32 cellular contexts compared by ENCODE assay signal in genomic region chr13:26951581-26952177, GRCh38.
DNase-seq lines count a peak whose midpoint lies in the region; ATAC-seq and TF ChIP-seq lines count a peak whose summit lies in the region.
"Had no signal": no experiment of that assay in that cellular context is flagged by ENCODE, and none has a peak within 500 bp of the region (broad histone marks: within the 10 kb centered on the region; RNA-seq: fewer than 3 reads in every experiment).

No MANE protein-coding gene starts in this region.

- H3K27ac ChIP-seq in heart left ventricle: peak overlapping the region in 1 of 12 donors; percentile 22
- H3K27ac ChIP-seq in aorta (ENCODE audit: low read depth in 1 of 2, low read length in 2 of 2): no peak overlapping the region
- H3K27ac ChIP-seq: brain microvascular endothelial cell, KMS-11, suprapubic skin, uterus had no signal

- no peaks in the 10 kb centered on the region for H3K36me3 Mint-ChIP-seq in nephron progenitor cell (ENCODE audit: low read depth)
- H3K36me3 Mint-ChIP-seq: CD4-positive, CD25-positive, alpha-beta regulatory T cell; naive B cell; stimulated activated memory B cell treated with anti-CD40 and anti-IgM and Interleukin-4, amounts not matched to agents 10 μg/mL and 1 μg/mL and 100 μg/mL, for 72 hours had no signal

- H3K36me3 ChIP-seq in heart left ventricle: no peaks in the 10 kb centered on the region
- no peaks in the 10 kb centered on the region for H3K36me3 ChIP-seq in aorta (ENCODE audit: control insufficient read depth in 1 of 2, insufficient read depth in 2 of 2, low read length in 1 of 2)
- H3K36me3 ChIP-seq: brain microvascular endothelial cell, heart right ventricle, suprapubic skin, uterus had no signal

- TF ChIP-seq CTCF in heart left ventricle (IDR thresholded peaks at IDR 0.05) (no peak), fibroblast of villous mesenchyme (IDR thresholded peaks at IDR 0.05; ENCODE audit: insufficient read depth, low read depth, low read length) (no peak), nephron progenitor cell (IDR thresholded peaks at IDR 0.05) (no peak)

- peak overlapping the region; percentile 79 for H3K27ac Mint-ChIP-seq in nephron progenitor cell
- H3K27ac Mint-ChIP-seq: activated CD4-positive, alpha-beta T cell treated with anti-CD3 and anti-CD28 coated beads, Interleukin-2, amount 10 ng/mL, durations not matched to agents 24 days and 14 days; activated naive CD8-positive, alpha-beta T cell treated with anti-CD3 and anti-CD28 coated beads, Interleukin-2, amount 50 U/mL, for 24 hours; effector memory CD8-positive, alpha-beta T cell; naive B cell; stimulated activated memory B cell treated with anti-CD40 and anti-IgM and Interleukin-4, amounts not matched to agents 10 μg/mL and 1 μg/mL and 100 μg/mL, for 72 hours had no signal

- H3K4me3 ChIP-seq in heart left ventricle (no peak overlapping the region), fibroblast of villous mesenchyme (ENCODE audit: low read depth, low read length) (no peak overlapping the region), aorta (ENCODE audit: low read length in 2 of 2) (no peak overlapping the region)
- H3K4me3 ChIP-seq: GM12878, heart right ventricle, suprapubic skin, uterus had no signal

- peaks cover 34% of the 10 kb centered on the region for H3K4me1 Mint-ChIP-seq in nephron progenitor cell
- H3K4me1 Mint-ChIP-seq: activated CD4-positive, alpha-beta T cell treated with anti-CD3 and anti-CD28 coated beads, Interleukin-2, amount 10 ng/mL, durations not matched to agents 24 days and 14 days; activated naive CD8-positive, alpha-beta T cell treated with anti-CD3 and anti-CD28 coated beads, Interleukin-2, amount 50 U/mL, for 24 hours; CD4-positive, CD25-positive, alpha-beta regulatory T cell; naive B cell; stimulated activated memory B cell treated with anti-CD40 and anti-IgM and Interleukin-4, amounts not matched to agents 10 μg/mL and 1 μg/mL and 100 μg/mL, for 72 hours had no signal

- peaks cover 0 to 7% (median 0%) of the 10 kb centered on the region in 12 donors for H3K4me1 ChIP-seq in heart left ventricle
- H3K4me1 ChIP-seq in aorta (ENCODE audit: control insufficient read depth in 1 of 2, insufficient read depth in 2 of 2, low read length in 2 of 2): no peaks in the 10 kb centered on the region
- H3K4me1 ChIP-seq: suprapubic skin, uterus had no signal

- no peaks in the 10 kb centered on the region for H3K27me3 Mint-ChIP-seq in nephron progenitor cell (ENCODE audit: low read depth, poor library complexity)
- H3K27me3 Mint-ChIP-seq: activated naive CD8-positive, alpha-beta T cell treated with anti-CD3 and anti-CD28 coated beads, Interleukin-2, amount 50 U/mL, for 24 hours had no signal

- intact Hi-C loops in heart left ventricle (cut with DNase I): loop anchor here in 1 of 10 donors (2.0 kb wide), 1 partner anchor 407 kb away; no protein-coding TSS in a partner anchor
- intact Hi-C loops in Right ventricle myocardium inferior (cut with DNase I): no loop called here
- intact Hi-C loops in aorta (cut with DNase I): no loop called here

- DNase-seq in heart left ventricle (no peak), Right ventricle myocardium inferior (ENCODE audit: missing footprints) (no peak), fibroblast of villous mesenchyme (ENCODE audit: low read depth) (peak; percentile 34), nephron progenitor cell (no peak), aorta (no peak), cortex of kidney (lab: John Stamatoyannopoulos, UW) (no peak), NCI-H146 treated with DMSO at 0.1 percent for 48 hours (lab: John Stamatoyannopoulos, UW; ENCODE audit: unreplicated experiment) (no peak)
- DNase-seq: 8988T; activated CD4-positive, alpha-beta T cell treated with anti-CD3 and anti-CD28 coated beads, Interleukin-2, amount 10 ng/mL, durations not matched to agents 24 days and 14 days; activated naive CD8-positive, alpha-beta T cell treated with anti-CD3 and anti-CD28 coated beads, Interleukin-2, amount 50 U/mL, for 24 hours; activated T-cell treated with anti-CD3 and anti-CD28 coated beads, Interleukin-2, amount 50 U/mL, for 4 hours; brain microvascular endothelial cell; CD4-positive, CD25-positive, alpha-beta regulatory T cell; effector memory CD8-positive, alpha-beta T cell; erythroblast; foreskin fibroblast; heart right ventricle; mesendoderm; naive B cell; NCI-H1694; NCI-H510A; OCI-M1; retina; SHP77; stimulated activated CD4-positive, alpha-beta T cell treated with anti-CD3 and anti-CD28 coated beads, Interleukin-4, amount 100 ng/mL, for 24 hours; uterus had no signal

- H3K9me3 ChIP-seq in heart left ventricle: no peaks in the 10 kb centered on the region
- no peaks in the 10 kb centered on the region for H3K9me3 ChIP-seq in aorta (ENCODE audit: control insufficient read depth, low read length)
- H3K9me3 ChIP-seq: heart right ventricle, suprapubic skin, uterus had no signal

- no peak overlapping the region for H3K4me3 Mint-ChIP-seq in nephron progenitor cell
- H3K4me3 Mint-ChIP-seq: activated CD4-positive, alpha-beta T cell treated with anti-CD3 and anti-CD28 coated beads, Interleukin-2, amount 10 ng/mL, durations not matched to agents 24 days and 14 days; activated naive CD8-positive, alpha-beta T cell treated with anti-CD3 and anti-CD28 coated beads, Interleukin-2, amount 50 U/mL, for 24 hours; activated T-cell treated with anti-CD3 and anti-CD28 coated beads, Interleukin-2, amount 50 U/mL, for 4 hours; CD4-positive, CD25-positive, alpha-beta regulatory T cell; effector memory CD8-positive, alpha-beta T cell; naive B cell; stimulated activated memory B cell treated with anti-CD40 and anti-IgM and Interleukin-4, amounts not matched to agents 10 μg/mL and 1 μg/mL and 100 μg/mL, for 72 hours had no signal

- H3K9me3 Mint-ChIP-seq in nephron progenitor cell: no peaks in the 10 kb centered on the region
- H3K9me3 Mint-ChIP-seq: activated CD4-positive, alpha-beta T cell treated with anti-CD3 and anti-CD28 coated beads, Interleukin-2, amount 10 ng/mL, durations not matched to agents 24 days and 14 days; activated naive CD8-positive, alpha-beta T cell treated with anti-CD3 and anti-CD28 coated beads, Interleukin-2, amount 50 U/mL, for 24 hours; activated T-cell treated with anti-CD3 and anti-CD28 coated beads, Interleukin-2, amount 50 U/mL, for 4 hours; effector memory CD8-positive, alpha-beta T cell; naive B cell; stimulated activated memory B cell treated with anti-CD40 and anti-IgM and Interleukin-4, amounts not matched to agents 10 μg/mL and 1 μg/mL and 100 μg/mL, for 72 hours had no signal

- no peak for TF ChIP-seq POLR2A in heart left ventricle (IDR thresholded peaks at IDR 0.05)

- 71 to 84% (median 75%) methylated on average over 10 to 12 of the region's 12 CpGs for WGBS in heart left ventricle, 4 donors
- 66 to 72% methylated on average over 12 of the region's 12 CpGs for WGBS in aorta, 2 donors

- H3K27me3 ChIP-seq in heart left ventricle (no peaks in the 10 kb centered on the region), aorta (ENCODE audit: control insufficient read depth in 1 of 2, insufficient read depth in 2 of 2, low read length in 1 of 2) (no peaks in the 10 kb centered on the region)
- H3K27me3 ChIP-seq: heart right ventricle, uterus had no signal

- ATAC-seq in heart left ventricle (peak in 3 of 4 donors; percentile 32 to 49 (median 46)), Right ventricle myocardium inferior (no peak), aorta (ENCODE audit: low FRiP score) (peak; percentile 43), HG03045 (IDR thresholded peaks at IDR 0.05; ENCODE audit: unreplicated experiment) (no peak)
- ATAC-seq: activated naive CD8-positive, alpha-beta T cell treated with anti-CD3 and anti-CD28 coated beads, Interleukin-2, amount 50 U/mL, for 24 hours; effector memory CD8-positive, alpha-beta T cell; GM12878; HCT116 had no signal

Comparison
In these comparisons a context has a peak if more than half of its experiments do, and no peak if none do; other contexts are left out.
1. ATAC-seq: peak in heart left ventricle (3 of 4) and aorta (single experiment); none in Right ventricle myocardium inferior (single experiment) and HG03045 (single experiment).